In the genomic region with DNA sequence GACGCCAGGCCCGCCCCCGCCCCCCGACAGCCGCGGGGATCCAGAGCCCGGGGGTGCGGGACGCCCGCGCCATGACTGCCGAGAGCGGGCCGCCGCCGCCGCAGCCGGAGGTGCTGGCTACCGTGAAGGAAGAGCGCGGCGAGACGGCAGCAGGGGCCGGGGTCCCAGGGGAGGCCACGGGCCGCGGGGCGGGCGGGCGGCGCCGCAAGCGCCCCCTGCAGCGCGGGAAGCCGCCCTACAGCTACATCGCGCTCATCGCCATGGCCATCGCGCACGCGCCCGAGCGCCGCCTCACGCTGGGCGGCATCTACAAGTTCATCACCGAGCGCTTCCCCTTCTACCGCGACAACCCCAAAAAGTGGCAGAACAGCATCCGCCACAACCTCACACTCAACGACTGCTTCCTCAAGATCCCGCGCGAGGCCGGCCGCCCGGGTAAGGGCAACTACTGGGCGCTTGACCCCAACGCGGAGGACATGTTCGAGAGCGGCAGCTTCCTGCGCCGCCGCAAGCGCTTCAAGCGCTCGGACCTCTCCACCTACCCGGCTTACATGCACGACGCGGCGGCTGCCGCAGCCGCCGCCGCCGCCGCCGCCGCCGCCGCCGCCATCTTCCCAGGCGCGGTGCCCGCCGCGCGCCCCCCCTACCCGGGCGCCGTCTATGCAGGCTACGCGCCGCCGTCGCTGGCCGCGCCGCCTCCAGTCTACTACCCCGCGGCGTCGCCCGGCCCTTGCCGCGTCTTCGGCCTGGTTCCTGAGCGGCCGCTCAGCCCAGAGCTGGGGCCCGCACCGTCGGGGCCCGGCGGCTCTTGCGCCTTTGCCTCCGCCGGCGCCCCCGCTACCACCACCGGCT, we compare ENCODE assay signal across 9 cellular contexts. TPM values are rescaled to one million over a fixed set of nuclear protein-coding genes. Genes with fewer than 3 reads are reported as not detected.
A peak's percentile ranks its signal among the peaks of the same experiment; 100 is the strongest.
DNase-seq lines count a peak whose midpoint lies in the region; ATAC-seq, FAIRE-seq and TF ChIP-seq lines count a peak whose summit lies in the region.
"Had no signal": no experiment of that assay in that cellular context is flagged by ENCODE, and none has a peak within 500 bp of the region (broad histone marks: within the 10 kb centered on the region; RNA-seq: fewer than 3 reads in every experiment).

No MANE protein-coding gene starts in this region.

- H3K4me3 ChIP-seq in fibroblast of lung (replicated peaks in 1 of 4; ENCODE audit: control extremely low read depth in 1 of 4, insufficient read depth in 1 of 4, low read depth in 3 of 4, low read length in 4 of 4) (peak overlapping the region in 1 of 4 experiments; percentile 28), gastrocnemius medialis (peak overlapping the region in 3 of 4 donors; percentile 29 to 48 (median 29))

- no peaks in the 10 kb centered on the region for H3K36me3 ChIP-seq in fibroblast of lung (ENCODE audit: control insufficient read depth, insufficient read depth, low read length)
- no peaks in the 10 kb centered on the region for H3K36me3 ChIP-seq in gastrocnemius medialis

- H3K27me3 Mint-ChIP-seq in activated CD8-positive, alpha-beta T cell treated with anti-CD3 and anti-CD28 coated beads, Interleukin-2, amount 10 ng/mL, durations not matched to agents 7 days and 5 days (ENCODE audit: low read depth): peaks cover 79% of the 10 kb centered on the region

- POLR2A ChIA-PET in activated CD8-positive, alpha-beta T cell treated with anti-CD3 and anti-CD28 coated beads, Interleukin-2, amount 10 ng/mL, durations not matched to agents 7 days and 5 days (lab: Charles Lee): no interaction called here

- TF ChIP-seq CTCF in fibroblast of lung (conservative IDR thresholded peaks at IDR 0.05 in 1 of 2, IDR thresholded peaks at IDR 0.05 in 1 of 2; ENCODE audit: low read depth in 1 of 2, low read length in 2 of 2) (no peak), gastrocnemius medialis (IDR thresholded peaks at IDR 0.05 in 4 of 5, conservative IDR thresholded peaks at IDR 0.05 in 1 of 5) (no peak)

- no peak for FAIRE-seq in GM12892 (lab: Jason Lieb, UNC)
- FAIRE-seq: frontal cortex had no signal

- H3K27me3 ChIP-seq in fibroblast of lung (ENCODE audit: control insufficient read depth, insufficient read depth, low read length) (peaks cover 81% of the 10 kb centered on the region), gastrocnemius medialis (peaks cover 92 to 94% (median 94%) of the 10 kb centered on the region in 3 donors)

- H3K9me3 Mint-ChIP-seq in activated CD8-positive, alpha-beta T cell treated with anti-CD3 and anti-CD28 coated beads, Interleukin-2, amount 10 ng/mL, durations not matched to agents 7 days and 5 days (ENCODE audit: insufficient read depth): no peaks in the 10 kb centered on the region

- no peaks in the 10 kb centered on the region for H3K79me2 ChIP-seq in fibroblast of lung (ENCODE audit: control insufficient read depth, insufficient read depth, low read length)

- no peaks in the 10 kb centered on the region for H3K4me1 ChIP-seq in fibroblast of lung (ENCODE audit: control insufficient read depth, extremely low read depth, insufficient read depth, low read length)
- H3K4me1 ChIP-seq in gastrocnemius medialis: peaks cover 7 to 11% of the 10 kb centered on the region in 2 donors

- peak; percentile 78 for ATAC-seq in activated CD8-positive, alpha-beta T cell treated with anti-CD3 and anti-CD28 coated beads, Interleukin-2, amount 10 ng/mL, durations not matched to agents 7 days and 5 days
- ATAC-seq in gastrocnemius medialis (no peak), GM21515 (IDR thresholded peaks at IDR 0.05; ENCODE audit: unreplicated experiment) (no peak)

- CTCF ChIA-PET in activated CD8-positive, alpha-beta T cell treated with anti-CD3 and anti-CD28 coated beads, Interleukin-2, amount 10 ng/mL, durations not matched to agents 7 days and 5 days (lab: Charles Lee): interaction anchor here (0.7 kb wide), 1 partner anchor 19 kb away, joined by 3 read pairs; no protein-coding TSS in a partner anchor

- H3K4me3 Mint-ChIP-seq in activated CD8-positive, alpha-beta T cell treated with anti-CD3 and anti-CD28 coated beads, Interleukin-2, amount 10 ng/mL, durations not matched to agents 7 days and 5 days: peak overlapping the region; percentile 85

- peak; percentile 77 for DNase-seq in COR-L47 (lab: John Stamatoyannopoulos, UW)
- peak; percentile 34 for DNase-seq in NCI-H1436 treated with DMSO at 0.1 percent for 48 hours (lab: John Stamatoyannopoulos, UW)
- DNase-seq in activated CD8-positive, alpha-beta T cell treated with anti-CD3 and anti-CD28 coated beads, Interleukin-2, amount 10 ng/mL, durations not matched to agents 7 days and 5 days: peak; percentile 74
- peak; percentile 25 to 28 for DNase-seq in fibroblast of lung (ENCODE audit: low read depth in 2 of 2)
- no peak for DNase-seq in gastrocnemius medialis
- no peak for DNase-seq in NCI-H774 (lab: John Stamatoyannopoulos, UW)
- no peak for DNase-seq in GM12892 (ENCODE audit: insufficient read length)

- intact Hi-C loops in gastrocnemius medialis (cut with DNase I; ENCODE audit: low total_unique reads): no loop called here

- in situ Hi-C loops in gastrocnemius medialis (cut with MboI; ENCODE audit: low sequenced_read_pairs in 4 of 4): no loop called here

- no peaks in the 10 kb centered on the region for H4K20me1 ChIP-seq in fibroblast of lung (ENCODE audit: control insufficient read depth, extremely low read depth, insufficient read depth, low read length)

- peak overlapping the region; percentile 4 for H3K9ac ChIP-seq in fibroblast of lung (ENCODE audit: insufficient read depth, low read length)

- no peak overlapping the region for H3K27ac ChIP-seq in fibroblast of lung (ENCODE audit: insufficient read depth, low read length)
- no peak overlapping the region for H3K27ac ChIP-seq in gastrocnemius medialis

- peaks cover 29% of the 10 kb centered on the region for H3K4me1 Mint-ChIP-seq in activated CD8-positive, alpha-beta T cell treated with anti-CD3 and anti-CD28 coated beads, Interleukin-2, amount 10 ng/mL, durations not matched to agents 7 days and 5 days (ENCODE audit: low read depth)

- no peak overlapping the region for H2AFZ ChIP-seq in fibroblast of lung (ENCODE audit: low read length)

- no peak for TF ChIP-seq POLR2A in gastrocnemius medialis (IDR thresholded peaks at IDR 0.05)
- no peak for TF ChIP-seq POLR2A in GM12892 (IDR thresholded peaks at IDR 0.05; ENCODE audit: low read depth, low read length)

- peaks cover 4% of the 10 kb centered on the region for H3K36me3 Mint-ChIP-seq in activated CD8-positive, alpha-beta T cell treated with anti-CD3 and anti-CD28 coated beads, Interleukin-2, amount 10 ng/mL, durations not matched to agents 7 days and 5 days (ENCODE audit: low read depth)

- no peak overlapping the region for H3K4me2 ChIP-seq in fibroblast of lung (ENCODE audit: extremely low read depth, insufficient read depth, low read length)

- peak overlapping the region; percentile 73 for H3K27ac Mint-ChIP-seq in activated CD8-positive, alpha-beta T cell treated with anti-CD3 and anti-CD28 coated beads, Interleukin-2, amount 10 ng/mL, durations not matched to agents 7 days and 5 days

- H3K9me3 ChIP-seq in fibroblast of lung (ENCODE audit: control insufficient read depth, insufficient read depth, low read depth, low read length) (no peaks in the 10 kb centered on the region), gastrocnemius medialis (no peaks in the 10 kb centered on the region)

RNA-seq across cellular contexts. Expression of gene FOXE1, which starts 1.0 kb away (rescaled TPM):
- under 1 TPM in 1 of 2 experiments, not detected in 1; 0.08 TPM for total RNA-seq in activated CD8-positive, alpha-beta T cell treated with anti-CD3 and anti-CD28 coated beads, Interleukin-2, amount 10 ng/mL, durations not matched to agents 7 days and 5 days
- total RNA-seq in fibroblast of lung: not detected in 2 replicates
- polyA plus RNA-seq in fibroblast of lung: 0.01 and 2.0 TPM in 2 replicates
- 2.9 TPM in 1 of 2 replicates, not detected in the other for polyA plus RNA-seq in fibroblast of lung (2012)
- 2.1 TPM in 1 of 2 replicates, not detected in the other for polyA minus RNA-seq in fibroblast of lung (ENCODE audit: low replicate concordance)
- not detected for total RNA-seq in gastrocnemius medialis
- polyA plus RNA-seq in GM12892 (2012; ENCODE audit: missing spikeins): not detected
- total RNA-seq: frontal cortex had no signal

Comparison
In these comparisons a context has a peak if more than half of its experiments do, and no peak if none do; other contexts are left out.
1. DNase-seq: peak in COR-L47 (single experiment), NCI-H1436 treated with DMSO at 0.1 percent for 48 hours (single experiment), activated CD8-positive, alpha-beta T cell treated with anti-CD3 and anti-CD28 coated beads, Interleukin-2, amount 10 ng/mL, durations not matched to agents 7 days and 5 days (single experiment) and fibroblast of lung (2 of 2); none in gastrocnemius medialis (0 of 2), NCI-H774 (single experiment) and GM12892 (single experiment).